Comparison of ENCODE assay signal across 27 cellular contexts in genomic region chrX:31170792-31171191, GRCh38.
"Had no signal": no experiment of that assay in that cellular context is flagged by ENCODE, and none has a peak within 500 bp of the region (broad histone marks: within the 10 kb centered on the region; RNA-seq: fewer than 3 reads in every experiment).

No MANE protein-coding gene starts in this region.

- H3K4me3 Mint-ChIP-seq: naive thymus-derived CD8-positive, alpha-beta T cell; nephron; neural crest cell; stimulated activated memory B cell treated with anti-CD40 and anti-IgM and Interleukin-4, amounts not matched to agents 10 μg/mL and 1 μg/mL and 100 μg/mL, for 72 hours; stimulated activated naive CD8-positive, alpha-beta T cell treated with anti-CD3 and anti-CD28 coated beads, Interleukin-15, amount 100 ng/mL, for 72 hours had no signal

- H2AFZ ChIP-seq: hepatocyte, parathyroid adenoma had no signal

- ATAC-seq: mucosa of descending colon; naive thymus-derived CD8-positive, alpha-beta T cell; psoas muscle; right lobe of liver; stimulated activated memory B cell treated with anti-CD40 and anti-IgM and Interleukin-4, amounts not matched to agents 10 μg/mL and 1 μg/mL and 100 μg/mL, for 72 hours; stimulated activated naive CD8-positive, alpha-beta T cell treated with anti-CD3 and anti-CD28 coated beads, Interleukin-15, amount 100 ng/mL, for 72 hours had no signal

- H3K27me3 ChIP-seq: hepatocyte, right atrium auricular region, right lobe of liver, testis, thyroid gland, transverse colon, upper lobe of left lung, vagina had no signal

- H3K36me3 Mint-ChIP-seq: naive thymus-derived CD8-positive, alpha-beta T cell had no signal

- H3K27ac ChIP-seq: hepatocyte, left ventricle myocardium inferior, parathyroid adenoma, psoas muscle, right atrium auricular region, right lobe of liver, testis, thyroid gland, transverse colon, upper lobe of left lung, vagina had no signal

- H3K9me3 Mint-ChIP-seq: naive thymus-derived CD8-positive, alpha-beta T cell; nephron; stimulated activated memory B cell treated with anti-CD40 and anti-IgM and Interleukin-4, amounts not matched to agents 10 μg/mL and 1 μg/mL and 100 μg/mL, for 72 hours; stimulated activated naive CD8-positive, alpha-beta T cell treated with anti-CD3 and anti-CD28 coated beads, Interleukin-15, amount 100 ng/mL, for 72 hours had no signal

- H3K4me1 ChIP-seq: left ventricle myocardium inferior, parathyroid adenoma, psoas muscle, right atrium auricular region, thyroid gland, transverse colon, upper lobe of left lung, vagina had no signal

- H3K79me2 ChIP-seq: hepatocyte, parathyroid adenoma had no signal

- H3K9me3 ChIP-seq: left ventricle myocardium inferior, mucosa of descending colon, psoas muscle, right atrium auricular region, right lobe of liver, testis, thyroid gland, transverse colon, upper lobe of left lung, vagina had no signal

- H3K36me3 ChIP-seq: right atrium auricular region, right lobe of liver, thyroid gland, transverse colon, upper lobe of left lung, vagina had no signal

- H3K4me3 ChIP-seq: hepatocyte, left ventricle myocardium inferior, lung, mucosa of descending colon, psoas muscle, right atrium auricular region, right lobe of liver, smooth muscle cell, testis, thyroid gland, transverse colon, upper lobe of left lung, vagina had no signal

- H3K4me1 Mint-ChIP-seq: nephron; neural crest cell; stimulated activated naive CD8-positive, alpha-beta T cell treated with anti-CD3 and anti-CD28 coated beads, Interleukin-15, amount 100 ng/mL, for 72 hours had no signal

- H3K27me3 Mint-ChIP-seq: stimulated activated memory B cell treated with anti-CD40 and anti-IgM and Interleukin-4, amounts not matched to agents 10 μg/mL and 1 μg/mL and 100 μg/mL, for 72 hours; stimulated activated naive CD8-positive, alpha-beta T cell treated with anti-CD3 and anti-CD28 coated beads, Interleukin-15, amount 100 ng/mL, for 72 hours had no signal

- H3K27ac Mint-ChIP-seq: naive thymus-derived CD8-positive, alpha-beta T cell; nephron; stimulated activated memory B cell treated with anti-CD40 and anti-IgM and Interleukin-4, amounts not matched to agents 10 μg/mL and 1 μg/mL and 100 μg/mL, for 72 hours; stimulated activated naive CD8-positive, alpha-beta T cell treated with anti-CD3 and anti-CD28 coated beads, Interleukin-15, amount 100 ng/mL, for 72 hours had no signal

- H3K9ac ChIP-seq: parathyroid adenoma had no signal

- H3K4me2 ChIP-seq: hepatocyte, smooth muscle cell had no signal

- DNase-seq: islet precursor cell; left ventricle myocardium inferior; midbrain; mucosa of descending colon; naive thymus-derived CD8-positive, alpha-beta T cell; nucleus accumbens; psoas muscle; right lobe of liver; stimulated activated CD4-positive, alpha-beta T cell treated with anti-CD3 and anti-CD28 coated beads, Interleukin-1b, Interleukin-23, amount 100 ng/mL, for 48 hours; stimulated activated CD4-positive, alpha-beta T cell treated with anti-CD3 and anti-CD28 coated beads, Interleukin-2, amount 100 ng/mL, for 48 hours; stimulated activated CD4-positive, alpha-beta T cell treated with anti-CD3 and anti-CD28 coated beads, Interleukin-4, amount 100 ng/mL, for 4 hours; stimulated activated CD8-positive, alpha-beta memory T cell treated with anti-CD3 and anti-CD28 coated beads, Interleukin-4, amount 100 ng/mL, for 48 hours; stimulated activated naive CD4-positive, alpha-beta T cell treated with Interleukin-2 at 50 U/mL for 16 hours; stimulated activated naive CD8-positive, alpha-beta T cell treated with anti-CD3 and anti-CD28 coated beads, Interleukin-15, amount 100 ng/mL, for 72 hours; testis; thyroid gland; transverse colon; upper lobe of left lung had no signal
